In genomic region chr7:113015038-113015645, GRCh38 we compare ENCODE assay signal across 8 cellular contexts.
DNase-seq lines count a peak whose midpoint lies in the region; FAIRE-seq and TF ChIP-seq lines count a peak whose summit lies in the region.

No MANE protein-coding gene starts in this region.

- no peak overlapping the region for H3K9ac ChIP-seq in colonic mucosa (ENCODE audit: low read depth in 2 of 2, low read length in 2 of 2)

- no peak overlapping the region for H3K4me3 ChIP-seq in BE2C (ENCODE audit: low read depth, low read length)
- H3K4me3 ChIP-seq in colonic mucosa: no peak overlapping the region
- no peak overlapping the region for H3K4me3 ChIP-seq in HAP-1

- FAIRE-seq in HTR-8/SVneo (lab: Jason Lieb, UNC): no peak

- intact Hi-C loops in colonic mucosa (cut with DNase I): loop anchor here (10.0 kb wide), 1 partner anchor 400 kb away; no protein-coding TSS in a partner anchor

- peak; percentile 34 for TF ChIP-seq CTCF in BE2C (IDR thresholded peaks at IDR 0.05; ENCODE audit: low read depth, low read length)
- TF ChIP-seq CTCF in colonic mucosa (IDR thresholded peaks at IDR 0.05): no peak

- no peak for DNase-seq in BE2C
- DNase-seq in HTR-8/SVneo (ENCODE audit: insufficient read length, low spot score): peak; percentile 5
- peak; percentile 43 for DNase-seq in amniotic epithelial cell (ENCODE audit: low read depth)
- peak; percentile 42 for DNase-seq in kidney tubule cell (ENCODE audit: low spot score)
- no peak for DNase-seq in colonic mucosa
- DNase-seq in activated CD4-positive, CD25-positive, alpha-beta regulatory T cell treated with anti-CD3 and anti-CD28 coated beads, Interleukin-2, amount 50 U/mL, for 72 hours: no peak
- no peak for DNase-seq in HAP-1 (ENCODE audit: low spot score in 2 of 2)
- no peak for DNase-seq in T-helper 9 cell

- H3K9me3 ChIP-seq in BE2C (no peaks in the 10 kb centered on the region), colonic mucosa (no peaks in the 10 kb centered on the region), HAP-1 (no peaks in the 10 kb centered on the region)

- H3K27me3 ChIP-seq in BE2C (no peaks in the 10 kb centered on the region), colonic mucosa (no peaks in the 10 kb centered on the region), HAP-1 (ENCODE audit: low read depth) (no peaks in the 10 kb centered on the region)

- in situ Hi-C loops in HAP-1 (cut with MboI; ENCODE audit: low sequenced_read_pairs): no loop called here

- H3K4me1 ChIP-seq in BE2C: peaks cover 3% of the 10 kb centered on the region; the same call in 1 of the 2 replicates
- H3K4me1 ChIP-seq in colonic mucosa: no peaks in the 10 kb centered on the region
- H3K4me1 ChIP-seq in HAP-1: no peaks in the 10 kb centered on the region

- H3K27ac ChIP-seq in colonic mucosa: no peak overlapping the region

- no peaks in the 10 kb centered on the region for H3K36me3 ChIP-seq in BE2C
- H3K36me3 ChIP-seq in colonic mucosa: no peaks in the 10 kb centered on the region
- H3K36me3 ChIP-seq in HAP-1 (replicated peaks): no peaks in the 10 kb centered on the region

Comparison
In these comparisons a context has a peak if more than half of its experiments do, and no peak if none do; other contexts are left out.
1. DNase-seq: peak in HTR-8/SVneo (single experiment), amniotic epithelial cell (single experiment) and kidney tubule cell (single experiment); none in BE2C (single experiment), colonic mucosa (single experiment), activated CD4-positive, CD25-positive, alpha-beta regulatory T cell treated with anti-CD3 and anti-CD28 coated beads, Interleukin-2, amount 50 U/mL, for 72 hours (single experiment), HAP-1 (0 of 2) and T-helper 9 cell (single experiment).